7 cellular contexts compared by ENCODE assay signal in genomic region chr6:125280370-125281035, GRCh38. TPM values are rescaled to one million over a fixed set of nuclear protein-coding genes. Genes with fewer than 3 reads are reported as not detected.
DNase-seq lines count a peak whose midpoint lies in the region; ATAC-seq, FAIRE-seq and TF ChIP-seq lines count a peak whose summit lies in the region.
"Not testable (repeated sequence)": the region's sequence is repeated elsewhere in the genome, so short reads cannot be mapped to it uniquely, and the experiment has no call there.

No MANE protein-coding gene starts in this region.

- H3K4ac ChIP-seq in H9 (ENCODE audit: low read depth, low read length); H1 (replicated peaks; ENCODE audit: insufficient read length, low read depth, low read length): not testable (repeated sequence)

- not testable (repeated sequence) for H3K14ac ChIP-seq in H9 (ENCODE audit: insufficient read depth, low read length); H1 (ENCODE audit: insufficient read length)

- H3K79me1 ChIP-seq in H9 (ENCODE audit: insufficient read depth, low read depth, low read length, poor library complexity, severe bottlenecking); H1 (ENCODE audit: low read depth, low read length): not testable (repeated sequence)

- H2BK5ac ChIP-seq in H9 (ENCODE audit: insufficient read length, low read length); H1 (ENCODE audit: low read depth, low read length): not testable (repeated sequence)

- H3K56ac ChIP-seq in H9 (ENCODE audit: insufficient read length, low read depth, low read length); H1 (replicated peaks; ENCODE audit: insufficient read length, low read depth, low read length): not testable (repeated sequence)

- BruUV-seq in GM12878 (replicated peaks; lab: Mats Ljungman, UMichigan): not testable (repeated sequence)

- not testable (repeated sequence) for H3T11ph ChIP-seq in H9 (ENCODE audit: low read length)

- CTCF ChIA-PET in GM12878 (lab: Yijun Ruan, JAX) (interaction anchor here (0.7 to 2.2 kb wide), 3 partner anchors 16 to 675 kb away, joined by 3 to 9 read pairs (median 3); partner anchors contain the start of gene HDDC2), H1 (lab: Charles Lee; ENCODE audit: partially characterized antibody) (interaction anchor here (0.6 to 2.3 kb wide), 2 partner anchors 12 to 518 kb away, joined by 3 to 5 read pairs; no protein-coding TSS in a partner anchor)

- not testable (repeated sequence) for H3K27me3 ChIP-seq in H9 (ENCODE audit: insufficient read depth, low read length); NT2/D1 (ENCODE audit: insufficient read depth, insufficient read length); GM12878 (replicated peaks in 1 of 2; ENCODE audit: control insufficient read depth in 2 of 2, insufficient read depth in 2 of 2, low read length in 1 of 2); H1 (replicated peaks in 1 of 4; ENCODE audit: control insufficient read depth in 3 of 4, extremely low read depth in 1 of 4, insufficient read depth in 3 of 4, low read length in 3 of 4)

- not testable (repeated sequence) for H2BK15ac ChIP-seq in H9 (ENCODE audit: low read depth, low read length); H1 (ENCODE audit: low read length)

- DNase-seq in H9 (peak; percentile 60), NT2/D1 (ENCODE audit: low read depth, low spot score) (peak; percentile 39), H1 (ENCODE audit: low read depth in 1 of 2, low spot score in 2 of 2) (peak; percentile 17 to 52), posterior vena cava (ENCODE audit: low spot score) (peak; percentile 58)
- not testable (repeated sequence) for DNase-seq in GM12878 (ENCODE audit: low read depth, low spot score); immature natural killer cell; natural killer cell

- H3K4me1 Mint-ChIP-seq in H9: peaks cover 18 to 20% of the 10 kb centered on the region in 2 experiments
- peaks cover 79 to 99% of the 10 kb centered on the region in 2 donors for H3K4me1 Mint-ChIP-seq in immature natural killer cell
- peaks cover 71 to 85% of the 10 kb centered on the region in 2 donors for H3K4me1 Mint-ChIP-seq in natural killer cell

- not testable (repeated sequence) for TF ChIP-seq RAD21 in GM12878 (IDR thresholded peaks at IDR 0.05; ENCODE audit: insufficient read depth, low read depth, low read length); H1 (IDR thresholded peaks at IDR 0.05 in 1 of 2, conservative IDR thresholded peaks at IDR 0.05 in 1 of 2; ENCODE audit: low read depth in 2 of 2, low read length in 2 of 2)

- not testable (repeated sequence) for H4K20me1 ChIP-seq in H9 (ENCODE audit: control insufficient read depth, insufficient read depth, insufficient read length); GM12878 (ENCODE audit: control insufficient read depth, insufficient read depth); H1 (replicated peaks in 1 of 2; ENCODE audit: control insufficient read depth in 1 of 2, insufficient read depth in 2 of 2, low read length in 2 of 2)

- not testable (repeated sequence) for H3K4me3 ChIP-seq in NT2/D1 (ENCODE audit: insufficient read length, low read depth); H1 (ENCODE audit: extremely low read depth in 1 of 4, insufficient read depth in 2 of 4, low read depth in 3 of 4, low read length in 4 of 4)
- 0 out of 2 replicates have a peak overlapping the region, but pooled peaks have one; percentile 12 for H3K4me3 ChIP-seq in GM12878

- in situ Hi-C loops in GM12878 (cut with MboI): not testable (repeated sequence)

- WGBS in H9 (ENCODE audit: extremely low coverage, insufficient read length, low lambda C conversion rate): no CpG with 5 or more reads among the region's 11 CpGs
- WGBS in GM12878 (ENCODE audit: insufficient coverage, insufficient replicate concordance, low lambda C conversion rate, missing lambda C conversion rate): 99% methylated on average over 11 of the region's 11 CpGs
- WGBS in H1 (ENCODE audit: extremely low coverage in 1 of 2, insufficient coverage in 1 of 2, insufficient read length in 1 of 2, insufficient replicate concordance in 2 of 2, low coverage in 1 of 2, low lambda C conversion rate in 2 of 2, missing lambda C conversion rate in 1 of 2), 2 experiments: 89% methylated on average over 11 of the region's 11 CpGs; no CpG with 5 or more reads in 1 of the 2 experiments

- H3K4me1 ChIP-seq in H9 (ENCODE audit: insufficient read depth, low read length); NT2/D1 (ENCODE audit: insufficient read depth, insufficient read length); H1 (replicated peaks in 1 of 4; ENCODE audit: control insufficient read depth in 3 of 4, insufficient read depth in 4 of 4, low read length in 3 of 4): not testable (repeated sequence)
- H3K4me1 ChIP-seq in GM12878 (ENCODE audit: control insufficient read depth, insufficient read depth, low read length): peaks cover 12% of the 10 kb centered on the region; the same call in 1 of the 2 replicates

- not testable (repeated sequence) for H3K23ac ChIP-seq in H9 (ENCODE audit: insufficient read length, low read depth, low read length); H1 (ENCODE audit: insufficient read length)

- POLR2A ChIA-PET in GM12878 (lab: Charles Lee) (interaction anchor here (1.3 kb wide), 1 partner anchor 21 kb away, joined by 4 read pairs; the partner anchor contains the start of gene HDDC2), H1 (lab: Charles Lee; ENCODE audit: partially characterized antibody) (interaction anchor here (0.8 to 2.0 kb wide), 4 partner anchors 8 to 38 kb away, joined by 3 to 5 read pairs (median 3); no protein-coding TSS in a partner anchor)

- H4K5ac ChIP-seq in H9 (ENCODE audit: insufficient read length, low read depth, low read length); H1 (ENCODE audit: insufficient read length, low read depth, low read length): not testable (repeated sequence)

- H3K9ac ChIP-seq in H9 (ENCODE audit: extremely low read depth, insufficient read length, low read length); NT2/D1 (ENCODE audit: insufficient read length, low read depth); GM12878 (ENCODE audit: control insufficient read depth, insufficient read depth, low read length); H1 (replicated peaks in 1 of 4; ENCODE audit: extremely low read depth in 1 of 4, low read depth in 3 of 4, low read length in 3 of 4): not testable (repeated sequence)

- not testable (repeated sequence) for H3K27ac ChIP-seq in H9 (ENCODE audit: insufficient read length, low read depth, low read length); H1 (ENCODE audit: low read depth, low read length)
- peak overlapping the region; percentile 44; the same call in 1 of the 2 replicates for H3K27ac ChIP-seq in GM12878 (ENCODE audit: control insufficient read depth, insufficient read depth)

- H2BK20ac ChIP-seq in H9 (ENCODE audit: low read depth, low read length, poor library complexity, severe bottlenecking); H1 (ENCODE audit: low read length): not testable (repeated sequence)

- not testable (repeated sequence) for TF ChIP-seq EP300 in GM12878 (IDR thresholded peaks at IDR 0.05; ENCODE audit: borderline replicate concordance in 1 of 2, control insufficient read depth in 1 of 2, low read depth in 2 of 2, low read length in 2 of 2); H1 (IDR thresholded peaks at IDR 0.05; ENCODE audit: borderline replicate concordance in 1 of 2, low read depth in 2 of 2, low read length in 2 of 2)

- ATAC-seq in GM12878 (peak; percentile 24; the same call in 2 of the 3 replicates), natural killer cell (peak in 1 of 3 donors; percentile 6)

- H3K9me3 Mint-ChIP-seq in H9: peaks cover 10 to 27% of the 10 kb centered on the region in 2 experiments
- H3K9me3 Mint-ChIP-seq in immature natural killer cell, natural killer cell: not testable (repeated sequence)

- H3K36me3 Mint-ChIP-seq in H9 (ENCODE audit: insufficient read depth in 1 of 3, low read depth in 3 of 3) (peaks cover 56 to 67% (median 62%) of the 10 kb centered on the region in 3 experiments), immature natural killer cell (peaks cover 44 to 74% (median 63%) of the 10 kb centered on the region in 3 donors), natural killer cell (peaks cover 28% of the 10 kb centered on the region)

- not testable (repeated sequence) for H3K4me3 Mint-ChIP-seq in H9, natural killer cell
- peak overlapping the region in 3 of 5 donors; percentile 12 to 31 (median 30) for H3K4me3 Mint-ChIP-seq in immature natural killer cell

- not testable (repeated sequence) for H3K27me3 Mint-ChIP-seq in H9 (ENCODE audit: low read depth); immature natural killer cell (ENCODE audit: low read depth in 3 of 3); natural killer cell (ENCODE audit: low read depth in 2 of 2)

- intact Hi-C loops in GM12878 (cut with micrococcal nuclease; ENCODE audit: unreplicated experiment); natural killer cell (cut with micrococcal nuclease); posterior vena cava (cut with DNase I): not testable (repeated sequence)

- H2BK120ac ChIP-seq in H9 (ENCODE audit: low read depth, low read length, poor library complexity, severe bottlenecking); H1 (replicated peaks; ENCODE audit: low read depth, low read length): not testable (repeated sequence)

- not testable (repeated sequence) for TF ChIP-seq CTCF in H9 (conservative IDR thresholded peaks at IDR 0.05); GM12878 (IDR thresholded peaks at IDR 0.05 in 2 of 3, conservative IDR thresholded peaks at IDR 0.05 in 1 of 3; ENCODE audit: control insufficient read depth in 2 of 3, extremely low read depth in 1 of 3, insufficient read depth in 1 of 3, low read depth in 3 of 3, low read length in 3 of 3); H1 (IDR thresholded peaks at IDR 0.05; ENCODE audit: control extremely low read depth in 1 of 3, insufficient read depth in 1 of 3, low read depth in 1 of 3, low read length in 3 of 3); natural killer cell (IDR thresholded peaks at IDR 0.05)

- H3K79me2 ChIP-seq in H9 (ENCODE audit: insufficient read depth, low read length); GM12878 (ENCODE audit: control insufficient read depth, insufficient read depth, low read length); H1 (ENCODE audit: control insufficient read depth in 1 of 2, insufficient read depth in 2 of 2, low read length in 2 of 2): not testable (repeated sequence)

- not testable (repeated sequence) for H3K9me3 ChIP-seq in H9 (ENCODE audit: control insufficient read depth, low read depth, low read length); NT2/D1 (ENCODE audit: insufficient read depth, low read length); GM12878 (replicated peaks; ENCODE audit: control insufficient read depth, insufficient read depth, low read length); H1 (ENCODE audit: insufficient read depth in 2 of 2, low read depth in 1 of 2, low read length in 1 of 2)

- not testable (repeated sequence) for H2AK5ac ChIP-seq in H9 (ENCODE audit: insufficient read length, low read length); H1 (ENCODE audit: low read depth, low read length)

- RAD21 ChIA-PET in GM12878 (lab: Charles Lee; ENCODE audit: unreplicated experiment): not testable (repeated sequence)

- not testable (repeated sequence) for H2BK12ac ChIP-seq in H9 (ENCODE audit: insufficient read length, low read depth, low read length); H1 (ENCODE audit: low read depth, low read length)

- not testable (repeated sequence) for H2AFZ ChIP-seq in H9 (ENCODE audit: low read length); GM12878 (ENCODE audit: control insufficient read depth, low read depth, low read length); H1 (ENCODE audit: low read length)

- H4K91ac ChIP-seq in H9 (ENCODE audit: insufficient read length, low read depth, low read length); H1 (replicated peaks; ENCODE audit: insufficient read length, low read length): not testable (repeated sequence)

- peaks cover 33% of the 10 kb centered on the region for H3K36me3 ChIP-seq in NT2/D1 (ENCODE audit: insufficient read depth, insufficient read length, low read length)
- peaks cover 3 to 11% of the 10 kb centered on the region in 2 experiments; a peak in 3 of 4 replicates for H3K36me3 ChIP-seq in GM12878 (ENCODE audit: control insufficient read depth in 2 of 2, insufficient read depth in 2 of 2, low read length in 1 of 2)
- H3K36me3 ChIP-seq in H1 (ENCODE audit: control insufficient read depth in 2 of 4, insufficient read depth in 4 of 4, low read length in 3 of 4): peaks cover 0 to 11% (median 9%) of the 10 kb centered on the region in 4 experiments; a peak in 4 of 8 replicates

- H3K23me2 ChIP-seq in H9 (ENCODE audit: insufficient read length, low read depth, low read length, poor library complexity, severe bottlenecking); H1 (ENCODE audit: low read depth, low read length): not testable (repeated sequence)

- SMC1A ChIA-PET in GM12878 (lab: Charles Lee; ENCODE audit: uncharacterized antibody, unreplicated experiment): interaction anchor here (1.7 kb wide), 1 partner anchor 20 kb away, joined by 5 read pairs; no protein-coding TSS in a partner anchor

- not testable (repeated sequence) for H4K8ac ChIP-seq in H9 (replicated peaks; ENCODE audit: insufficient read length, low read depth, low read length); H1 (ENCODE audit: extremely low read depth, insufficient read depth, low read length)

- not testable (repeated sequence) for FAIRE-seq in GM12878 (lab: Jason Lieb, UNC); H1 (lab: Jason Lieb, UNC)

- not testable (repeated sequence) for H3K18ac ChIP-seq in H9 (ENCODE audit: insufficient read length, low read depth, low read length); H1 (ENCODE audit: extremely low read depth, low read length)

- peak overlapping the region in 2 of 3 experiments; percentile 34 to 36; a peak in 3 of 7 replicates for H3K27ac Mint-ChIP-seq in H9
- peak overlapping the region; percentile 13 to 82 (median 67) for H3K27ac Mint-ChIP-seq in immature natural killer cell
- peak overlapping the region; percentile 51 to 94 for H3K27ac Mint-ChIP-seq in natural killer cell

- H3K4me2 ChIP-seq in H9 (ENCODE audit: insufficient read depth, insufficient read length, low read length); H1 (ENCODE audit: insufficient read depth in 1 of 2, low read depth in 2 of 2, low read length in 2 of 2): not testable (repeated sequence)
- H3K4me2 ChIP-seq in GM12878 (ENCODE audit: control insufficient read depth, insufficient read depth): peak overlapping the region; percentile 22; the same call in 1 of the 2 replicates

- TF ChIP-seq POLR2A in GM12878 (IDR thresholded peaks at IDR 0.05; ENCODE audit: low read depth, low read length); H1 (IDR thresholded peaks at IDR 0.05; ENCODE audit: control extremely low read depth in 1 of 2, low read depth in 2 of 2, low read length in 2 of 2): not testable (repeated sequence)

RNA-seq across cellular contexts. Expression of gene HDDC2, which starts 21.3 kb away (rescaled TPM):
- total RNA-seq in H9 (2021) (76.4 and 77.8 TPM in 2 replicates), GM12878 (2014; rRNA removed) (59.4 and 65.1 TPM in 2 replicates), GM12878 (2014; rRNA removed; fragmentation: Illumina TruSeq; extraction: Trizol) (61.9 and 64.9 TPM in 2 replicates), GM12878 (2021) (54.5 and 56.7 TPM in 2 replicates), natural killer cell (10 to 100 TPM; 53.5 to 87.5 (median 57.3) TPM), posterior vena cava (10 to 100 TPM; 47.8 to 53.2 TPM)
- total RNA-seq in GM12878 (2013; cell fraction: nucleolus; rRNA removed): 54.5 and 55.0 TPM in 2 replicates
- polyA plus RNA-seq in GM12878 (2011; ENCODE audit: low read depth): 48.6 TPM
- polyA plus RNA-seq in GM12878 (2011; rRNA removed) (148 and 174 TPM in 2 replicates), GM12878 (2014; fragmentation: Illumina TruSeq; extraction: Trizol) (78.1 and 92.7 TPM in 2 replicates), GM12878 (2014; fragmentation: Nextera tagmentation; extraction: Ambion mirVana) (100 to 1,000 TPM; 132 to 134 TPM), GM12878 (2014; rRNA removed) (94.5 and 97.7 TPM in 2 replicates), GM12878 (2016; fragmentation: Nextera tagmentation; extraction: Ambion mirVana) (100 to 1,000 TPM in 1 of 2 experiments, 10 to 100 TPM in 1; 90.9 to 101 TPM), H1 (2011; rRNA removed) (96.8 and 129 TPM in 2 replicates), immature natural killer cell (100 to 1,000 TPM; 175 to 238 (median 228) TPM)
- 103 and 110 TPM in 2 replicates for polyA plus RNA-seq in GM12878 (2011; cell fraction: cytosol; rRNA removed)
- 60.2 and 66.8 TPM in 2 replicates for polyA plus RNA-seq in GM12878 (2011; cell fraction: nucleus; rRNA removed)
- polyA plus RNA-seq in GM12878 (2012): 62.8 and 68.1 TPM in 2 replicates
- polyA minus RNA-seq in GM12878 (2011; rRNA and poly(A)+ RNA removed): 46.4 and 54.0 TPM in 2 replicates
- polyA minus RNA-seq in GM12878 (2011; cell fraction: cytosol; rRNA and poly(A)+ RNA removed): 18.0 and 19.8 TPM in 2 replicates
- 28.9 and 50.0 TPM in 2 replicates for polyA minus RNA-seq in GM12878 (2011; cell fraction: nucleus; rRNA and poly(A)+ RNA removed)
- total RNA-seq in H1 (2021; fragmentation: NEBNext Ultra II Directional; extraction: Animal tissue kit (Norgen Biotek cat#: 25700)): 86.0 and 89.3 TPM in 2 replicates
- polyA plus RNA-seq in H1 (2011; cell fraction: cytosol; rRNA removed): 134 TPM
- 74.7 TPM for polyA plus RNA-seq in H1 (2011; cell fraction: nucleus; rRNA removed)
- polyA plus RNA-seq in H1 (2012, experiment 1 of 2): 79.5 to 106 TPM (median 103 TPM) in 4 replicates
- 19.2 TPM for polyA plus RNA-seq in H1 (2012, experiment 2 of 2)
- 59.3 TPM for polyA plus RNA-seq in H1 (2013, experiment 1 of 2)
- 63.1 TPM for polyA plus RNA-seq in H1 (2013, experiment 2 of 2)
- 45.1 and 57.3 TPM in 2 replicates for polyA minus RNA-seq in H1 (2011; rRNA and poly(A)+ RNA removed)
- polyA minus RNA-seq in H1 (2011; cell fraction: cytosol; rRNA and poly(A)+ RNA removed): 18.3 TPM
- 62.5 TPM for polyA minus RNA-seq in H1 (2011; cell fraction: nucleus; rRNA and poly(A)+ RNA removed)
